In the genomic region with DNA sequence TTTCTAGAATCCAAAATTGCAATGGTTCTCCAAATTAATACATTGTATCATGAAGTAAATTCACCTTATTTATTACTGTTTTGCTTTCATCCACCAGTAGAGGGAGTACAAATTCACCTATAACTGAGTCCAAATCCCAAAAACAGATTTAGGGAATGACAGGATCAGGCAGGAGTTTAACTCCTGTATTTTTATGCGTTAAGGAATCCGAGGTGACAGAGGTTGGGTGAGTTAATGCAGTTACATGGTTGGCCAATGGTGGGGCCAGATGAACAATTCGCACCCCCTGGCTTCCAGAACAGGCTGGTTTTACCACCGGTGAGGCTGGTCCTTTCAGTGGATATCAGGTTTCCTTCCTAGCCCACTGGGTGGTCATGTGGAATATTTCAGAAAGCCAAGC, we compare ENCODE assay signal across 8 cellular contexts.
A peak's percentile ranks its signal among the peaks of the same experiment; 100 is the strongest.
DNase-seq lines count a peak whose midpoint lies in the region; ATAC-seq and TF ChIP-seq lines count a peak whose summit lies in the region.

No MANE protein-coding gene starts in this region.

- H3K9me3 ChIP-seq in HEK293 (ENCODE audit: control insufficient read depth, insufficient read depth, low read depth, low read length) (no peaks in the 10 kb centered on the region), adipocyte (ENCODE audit: control insufficient read depth, low read length) (no peaks in the 10 kb centered on the region), Karpas-422 (ENCODE audit: low read length) (no peaks in the 10 kb centered on the region)

- no peak for ATAC-seq in natural killer cell

- peaks cover 0 to under 1% of the 10 kb centered on the region in 2 donors for H3K9me3 Mint-ChIP-seq in natural killer cell
- H3K9me3 Mint-ChIP-seq in activated naive CD8-positive, alpha-beta T cell treated with anti-CD3 and anti-CD28 coated beads for 36 hours, result no peaks in the 10 kb centered on the region

- no peak overlapping the region for H3K27ac ChIP-seq in HEK293 (ENCODE audit: extremely low read depth, low read depth, low read length)
- no peak overlapping the region for H3K27ac ChIP-seq in Karpas-422 (ENCODE audit: low read length)

- no peak overlapping the region for H2AFZ ChIP-seq in Karpas-422 (ENCODE audit: low read length)

- H3K9ac ChIP-seq in adipocyte (ENCODE audit: low read length) (no peak overlapping the region), Karpas-422 (ENCODE audit: low read length) (no peak overlapping the region)

- H3K9me2 ChIP-seq in Karpas-422 (replicated peaks; ENCODE audit: insufficient read depth, low read length), result no peaks in the 10 kb centered on the region

- intact Hi-C loops in natural killer cell (cut with micrococcal nuclease), result no loop called here

- no peak overlapping the region for H3K4me2 ChIP-seq in Karpas-422 (ENCODE audit: low read depth, low read length, poor library complexity, severe bottlenecking)

- 0 out of 2 replicates have a peak, but pooled peaks have one; percentile 6 for TF ChIP-seq CTCF in HEK293 (tag by site-specific recombination; IDR thresholded peaks at IDR 0.05)
- TF ChIP-seq CTCF in natural killer cell (IDR thresholded peaks at IDR 0.05), result no peak

- no peak overlapping the region for H3K27ac Mint-ChIP-seq in natural killer cell
- no peak overlapping the region for H3K27ac Mint-ChIP-seq in activated naive CD8-positive, alpha-beta T cell treated with anti-CD3 and anti-CD28 coated beads for 36 hours

- no peaks in the 10 kb centered on the region for H3K27me3 Mint-ChIP-seq in natural killer cell (ENCODE audit: low read depth in 2 of 2)
- H3K27me3 Mint-ChIP-seq in activated naive CD8-positive, alpha-beta T cell treated with anti-CD3 and anti-CD28 coated beads for 36 hours, result peaks cover 20% of the 10 kb centered on the region

- H4K20me1 ChIP-seq in Karpas-422 (ENCODE audit: insufficient read depth, low read depth, low read length), result no peaks in the 10 kb centered on the region

- H3K4me3 ChIP-seq in HEK293 (ENCODE audit: low read depth, low read length) (no peak overlapping the region), adipocyte (ENCODE audit: low read length) (no peak overlapping the region), Karpas-422 (ENCODE audit: low read length) (no peak overlapping the region)

- H3K4me1 Mint-ChIP-seq in natural killer cell, result no peaks in the 10 kb centered on the region
- no peaks in the 10 kb centered on the region for H3K4me1 Mint-ChIP-seq in activated naive CD8-positive, alpha-beta T cell treated with anti-CD3 and anti-CD28 coated beads for 36 hours

- no peak overlapping the region for H3K4me3 Mint-ChIP-seq in natural killer cell
- H3K4me3 Mint-ChIP-seq in activated naive CD8-positive, alpha-beta T cell treated with anti-CD3 and anti-CD28 coated beads for 36 hours, result no peak overlapping the region

- H3K4me1 ChIP-seq in HEK293 (ENCODE audit: control insufficient read depth, insufficient read depth, low read length) (no peaks in the 10 kb centered on the region), adipocyte (ENCODE audit: control insufficient read depth, insufficient read depth, low read length) (no peaks in the 10 kb centered on the region), Karpas-422 (ENCODE audit: low read length) (no peaks in the 10 kb centered on the region)

- POLR2A ChIA-PET in HEK293 (lab: Yijun Ruan, JAX), result no interaction called here

- H3K36me3 ChIP-seq in HEK293 (ENCODE audit: control insufficient read depth in 2 of 2, insufficient read depth in 1 of 2, low read length in 2 of 2) (no peaks in the 10 kb centered on the region), adipocyte (ENCODE audit: control insufficient read depth, insufficient read depth, low read length, severe bottlenecking) (no peaks in the 10 kb centered on the region), Karpas-422 (ENCODE audit: insufficient read depth, low read length) (no peaks in the 10 kb centered on the region)

- H3K79me2 ChIP-seq in Karpas-422 (ENCODE audit: low read length), result no peaks in the 10 kb centered on the region

- no peaks in the 10 kb centered on the region for H3K36me3 Mint-ChIP-seq in natural killer cell
- H3K36me3 Mint-ChIP-seq in activated naive CD8-positive, alpha-beta T cell treated with anti-CD3 and anti-CD28 coated beads for 36 hours, result no peaks in the 10 kb centered on the region

- CTCF ChIA-PET in HEK293 (lab: Yijun Ruan, JAX), result interaction anchor here (0.8 to 1.6 kb wide), 3 partner anchors 11 to 115 kb away, joined by 3 to 27 read pairs (median 4); a partner anchor contains a TSS

- H3K27me3 ChIP-seq in adipocyte (replicated peaks; ENCODE audit: control insufficient read depth, insufficient read depth, low read length) (peaks cover 10% of the 10 kb centered on the region), Karpas-422 (ENCODE audit: low read length) (no peaks in the 10 kb centered on the region)

- DNase-seq in AG08395 (ENCODE audit: low spot score) (peak; percentile 38), adipocyte (ENCODE audit: low read depth) (peak; percentile 73), kidney glomerular epithelial cell (lab: John Stamatoyannopoulos, UW) (peak; percentile 33), natural killer cell (no peak), Karpas-422 (no peak)
- no peak for DNase-seq in activated naive CD4-positive, alpha-beta T cell (lab: John Stamatoyannopoulos, UW)
- no peak for DNase-seq in activated naive CD8-positive, alpha-beta T cell treated with anti-CD3 and anti-CD28 coated beads for 36 hours

TF ChIP-seq in HEK293, 187 proteins besides CTCF, POLR2A, EP300 and RAD21 (continues in another document):
- TF ChIP-seq, protein P1, sequence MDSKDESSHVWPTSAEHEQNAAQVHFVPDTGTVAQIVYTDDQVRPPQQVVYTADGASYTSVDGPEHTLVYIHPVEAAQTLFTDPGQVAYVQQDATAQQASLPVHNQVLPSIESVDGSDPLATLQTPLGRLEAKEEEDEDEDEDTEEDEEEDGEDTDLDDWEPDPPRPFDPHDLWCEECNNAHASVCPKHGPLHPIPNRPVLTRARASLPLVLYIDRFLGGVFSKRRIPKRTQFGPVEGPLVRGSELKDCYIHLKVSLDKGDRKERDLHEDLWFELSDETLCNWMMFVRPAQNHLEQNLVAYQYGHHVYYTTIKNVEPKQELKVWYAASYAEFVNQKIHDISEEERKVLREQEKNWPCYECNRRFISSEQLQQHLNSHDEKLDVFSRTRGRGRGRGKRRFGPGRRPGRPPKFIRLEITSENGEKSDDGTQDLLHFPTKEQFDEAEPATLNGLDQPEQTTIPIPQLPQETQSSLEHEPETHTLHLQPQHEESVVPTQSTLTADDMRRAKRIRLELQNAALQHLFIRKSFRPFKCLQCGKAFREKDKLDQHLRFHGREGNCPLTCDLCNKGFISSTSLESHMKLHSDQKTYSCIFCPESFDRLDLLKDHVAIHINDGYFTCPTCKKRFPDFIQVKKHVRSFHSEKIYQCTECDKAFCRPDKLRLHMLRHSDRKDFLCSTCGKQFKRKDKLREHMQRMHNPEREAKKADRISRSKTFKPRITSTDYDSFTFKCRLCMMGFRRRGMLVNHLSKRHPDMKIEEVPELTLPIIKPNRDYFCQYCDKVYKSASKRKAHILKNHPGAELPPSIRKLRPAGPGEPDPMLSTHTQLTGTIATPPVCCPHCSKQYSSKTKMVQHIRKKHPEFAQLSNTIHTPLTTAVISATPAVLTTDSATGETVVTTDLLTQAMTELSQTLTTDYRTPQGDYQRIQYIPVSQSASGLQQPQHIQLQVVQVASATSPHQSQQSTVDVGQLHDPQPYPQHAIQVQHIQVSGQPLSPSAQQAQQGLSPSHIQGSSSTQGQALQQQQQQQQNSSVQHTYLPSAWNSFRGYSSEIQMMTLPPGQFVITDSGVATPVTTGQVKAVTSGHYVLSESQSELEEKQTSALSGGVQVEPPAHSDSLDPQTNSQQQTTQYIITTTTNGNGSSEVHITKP (tag by site-specific recombination; IDR thresholded peaks at IDR 0.05), result peak; percentile 15; the same call in 1 of the 2 replicates
- TF ChIP-seq IKZF3 (tag by site-specific recombination; IDR thresholded peaks at IDR 0.05) (0 out of 2 replicates have a peak, but pooled peaks have one; percentile 37), ZBTB17 (tag by site-specific recombination; IDR thresholded peaks at IDR 0.05) (no peak), ZNF654 (tag by site-specific recombination; IDR thresholded peaks at IDR 0.05; ENCODE audit: low read depth) (peak; percentile 41; the same call in 1 of the 2 replicates), ZNF16 (tag by site-specific recombination; IDR thresholded peaks at IDR 0.05; ENCODE audit: low read depth) (no peak), GLIS1 (tag by site-specific recombination; IDR thresholded peaks at IDR 0.05) (peak; percentile 51; the same call in 1 of the 2 replicates), ZNF600 (tag by site-specific recombination; IDR thresholded peaks at IDR 0.05) (0 out of 2 replicates have a peak, but pooled peaks have one; percentile 44), ZNF560 (tag by site-specific recombination; IDR thresholded peaks at IDR 0.05; ENCODE audit: borderline replicate concordance) (no peak), ZNF335 (tag by site-specific recombination; conservative IDR thresholded peaks at IDR 0.05) (no peak)
- TF ChIP-seq, protein P2, sequence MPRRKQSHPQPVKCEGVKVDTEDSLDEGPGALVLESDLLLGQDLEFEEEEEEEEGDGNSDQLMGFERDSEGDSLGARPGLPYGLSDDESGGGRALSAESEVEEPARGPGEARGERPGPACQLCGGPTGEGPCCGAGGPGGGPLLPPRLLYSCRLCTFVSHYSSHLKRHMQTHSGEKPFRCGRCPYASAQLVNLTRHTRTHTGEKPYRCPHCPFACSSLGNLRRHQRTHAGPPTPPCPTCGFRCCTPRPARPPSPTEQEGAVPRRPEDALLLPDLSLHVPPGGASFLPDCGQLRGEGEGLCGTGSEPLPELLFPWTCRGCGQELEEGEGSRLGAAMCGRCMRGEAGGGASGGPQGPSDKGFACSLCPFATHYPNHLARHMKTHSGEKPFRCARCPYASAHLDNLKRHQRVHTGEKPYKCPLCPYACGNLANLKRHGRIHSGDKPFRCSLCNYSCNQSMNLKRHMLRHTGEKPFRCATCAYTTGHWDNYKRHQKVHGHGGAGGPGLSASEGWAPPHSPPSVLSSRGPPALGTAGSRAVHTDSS (tag by site-specific recombination; IDR thresholded peaks at IDR 0.05), result no peak
- TF ChIP-seq, protein P3, sequence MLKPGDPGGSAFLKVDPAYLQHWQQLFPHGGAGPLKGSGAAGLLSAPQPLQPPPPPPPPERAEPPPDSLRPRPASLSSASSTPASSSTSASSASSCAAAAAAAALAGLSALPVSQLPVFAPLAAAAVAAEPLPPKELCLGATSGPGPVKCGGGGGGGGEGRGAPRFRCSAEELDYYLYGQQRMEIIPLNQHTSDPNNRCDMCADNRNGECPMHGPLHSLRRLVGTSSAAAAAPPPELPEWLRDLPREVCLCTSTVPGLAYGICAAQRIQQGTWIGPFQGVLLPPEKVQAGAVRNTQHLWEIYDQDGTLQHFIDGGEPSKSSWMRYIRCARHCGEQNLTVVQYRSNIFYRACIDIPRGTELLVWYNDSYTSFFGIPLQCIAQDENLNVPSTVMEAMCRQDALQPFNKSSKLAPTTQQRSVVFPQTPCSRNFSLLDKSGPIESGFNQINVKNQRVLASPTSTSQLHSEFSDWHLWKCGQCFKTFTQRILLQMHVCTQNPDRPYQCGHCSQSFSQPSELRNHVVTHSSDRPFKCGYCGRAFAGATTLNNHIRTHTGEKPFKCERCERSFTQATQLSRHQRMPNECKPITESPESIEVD (tag by site-specific recombination; IDR thresholded peaks at IDR 0.05), result no peak

Comparison
In these comparisons a context has a peak if more than half of its experiments do, and no peak if none do; other contexts are left out.
1. DNase-seq: peak in AG08395 (single experiment), adipocyte (single experiment) and kidney glomerular epithelial cell (single experiment); none in natural killer cell (single experiment), Karpas-422 (single experiment), activated naive CD4-positive, alpha-beta T cell (0 of 4) and activated naive CD8-positive, alpha-beta T cell treated with anti-CD3 and anti-CD28 coated beads for 36 hours (single experiment).